Comparison of ENCODE assay signal across 8 cellular contexts in genomic region chr9:66269783-66270182, GRCh38.
DNase-seq lines count a peak whose midpoint lies in the region; ATAC-seq and TF ChIP-seq lines count a peak whose summit lies in the region.
"Not testable (repeated sequence)": the region's sequence is repeated elsewhere in the genome, so short reads cannot be mapped to it uniquely, and the experiment has no call there.

No MANE protein-coding gene starts in this region.

- H3K9me3 ChIP-seq in CD8-positive, alpha-beta memory T cell (ENCODE audit: low read length); PC-9 (ENCODE audit: insufficient read depth, low read depth): not testable (repeated sequence)

- not testable (repeated sequence) for H3F3A ChIP-seq in PC-9 (ENCODE audit: insufficient read depth, low read depth)

- intact Hi-C loops in PC-9 (cut with micrococcal nuclease; ENCODE audit: unreplicated experiment); activated CD4-positive, alpha-beta memory T cell treated with anti-CD3 and anti-CD28 coated beads for 36 hours (cut with micrococcal nuclease): not testable (repeated sequence)

- BruUV-seq in PC-9 (replicated peaks; lab: Mats Ljungman, UMichigan) = not testable (repeated sequence)

- H3K9me2 ChIP-seq in PC-9 (ENCODE audit: insufficient read depth) = not testable (repeated sequence)

- peak; percentile 27 to 78 (median 69) for DNase-seq in CD8-positive, alpha-beta memory T cell
- peak in 1 of 2 experiments; percentile 86 for DNase-seq in PC-9
- DNase-seq in activated CD4-positive, alpha-beta memory T cell treated with anti-CD3 and anti-CD28 coated beads for 36 hours = peak; percentile 86
- DNase-seq in activated naive CD8-positive, alpha-beta T cell treated with anti-CD3 and anti-CD28 coated beads, Interleukin-2, amount 50 U/mL, for 16 hours (ENCODE audit: low read depth, low spot score) = peak; percentile 3
- DNase-seq in fibroblast of mammary gland (ENCODE audit: low read depth); mesothelial cell of epicardium (ENCODE audit: low spot score in 2 of 2, unreplicated experiment in 2 of 2): not testable (repeated sequence)
- DNase-seq in stimulated activated CD4-positive, alpha-beta T cell treated with anti-CD3 and anti-CD28 coated beads, Interleukin-12 subunit alpha, Interleukin-12 subunit beta, amount 100 ng/mL, for 4 hours = peak; percentile 61
- peak; percentile 58 for DNase-seq in stimulated activated naive CD8-positive, alpha-beta T cell treated with anti-CD3 and anti-CD28 coated beads, Interleukin-15, Interleukin-2, amounts not matched to agents 100 U/mL and 50 U/mL, for 24 hours

- not testable (repeated sequence) for H3K9me3 Mint-ChIP-seq in CD8-positive, alpha-beta memory T cell; activated CD4-positive, alpha-beta memory T cell treated with anti-CD3 and anti-CD28 coated beads for 36 hours; mesothelial cell of epicardium

- not testable (repeated sequence) for H3K4me1 ChIP-seq in CD8-positive, alpha-beta memory T cell (ENCODE audit: insufficient read depth, low read length); PC-9 (replicated peaks; ENCODE audit: insufficient read depth)

- CTCF ChIA-PET in CD8-positive, alpha-beta memory T cell (lab: Charles Lee); PC-9 (lab: Charles Lee); activated CD4-positive, alpha-beta memory T cell treated with anti-CD3 and anti-CD28 coated beads for 36 hours (lab: Charles Lee): not testable (repeated sequence)

- not testable (repeated sequence) for H3K79me2 ChIP-seq in PC-9 (ENCODE audit: low read depth)

- peak overlapping the region; percentile 87 to 100 (median 94) for H3K27ac Mint-ChIP-seq in CD8-positive, alpha-beta memory T cell
- H3K27ac Mint-ChIP-seq in activated CD4-positive, alpha-beta memory T cell treated with anti-CD3 and anti-CD28 coated beads for 36 hours = peak overlapping the region; percentile 87
- not testable (repeated sequence) for H3K27ac Mint-ChIP-seq in mesothelial cell of epicardium

- H3K27ac ChIP-seq in CD8-positive, alpha-beta memory T cell (ENCODE audit: low read depth, low read length); PC-9: not testable (repeated sequence)

- not testable (repeated sequence) for ATAC-seq in stimulated activated naive CD8-positive, alpha-beta T cell treated with anti-CD3 and anti-CD28 coated beads, Interleukin-15, Interleukin-2, amounts not matched to agents 100 U/mL and 50 U/mL, for 24 hours

- POLR2A ChIA-PET in CD8-positive, alpha-beta memory T cell (lab: Charles Lee); PC-9 (lab: Charles Lee; ENCODE audit: unreplicated experiment); activated CD4-positive, alpha-beta memory T cell treated with anti-CD3 and anti-CD28 coated beads for 36 hours (lab: Charles Lee): not testable (repeated sequence)

- not testable (repeated sequence) for TF ChIP-seq CTCF in PC-9 (conservative IDR thresholded peaks at IDR 0.05); fibroblast of mammary gland (conservative IDR thresholded peaks at IDR 0.05; ENCODE audit: control insufficient read depth, insufficient read depth, low read depth, low read length); mesothelial cell of epicardium (IDR thresholded peaks at IDR 0.05; ENCODE audit: unreplicated experiment)

- H3K4me3 Mint-ChIP-seq in CD8-positive, alpha-beta memory T cell = peak overlapping the region; percentile 95 to 100 (median 97)
- H3K4me3 Mint-ChIP-seq in activated CD4-positive, alpha-beta memory T cell treated with anti-CD3 and anti-CD28 coated beads for 36 hours = peak overlapping the region; percentile 89
- peak overlapping the region; percentile 79 for H3K4me3 Mint-ChIP-seq in mesothelial cell of epicardium

- not testable (repeated sequence) for H3K36me3 ChIP-seq in CD8-positive, alpha-beta memory T cell (ENCODE audit: insufficient read depth, low read length); PC-9 (ENCODE audit: low read depth)

- peak overlapping the region; percentile 57; the same call in 1 of the 2 replicates for H3K4me2 ChIP-seq in PC-9

- peak overlapping the region; percentile 80 for H2AFZ ChIP-seq in PC-9

- H3K4me3 ChIP-seq in CD8-positive, alpha-beta memory T cell (ENCODE audit: low read length) = not testable (repeated sequence)
- H3K4me3 ChIP-seq in PC-9 = peak overlapping the region; percentile 54; the same call in 1 of the 2 replicates
- H3K4me3 ChIP-seq in fibroblast of mammary gland (ENCODE audit: control insufficient read depth, low read depth, low read length) = peak overlapping the region; percentile 25

- H3K27me3 Mint-ChIP-seq in CD8-positive, alpha-beta memory T cell; activated CD4-positive, alpha-beta memory T cell treated with anti-CD3 and anti-CD28 coated beads for 36 hours; mesothelial cell of epicardium (ENCODE audit: low read depth): not testable (repeated sequence)

- not testable (repeated sequence) for H3K4me1 Mint-ChIP-seq in CD8-positive, alpha-beta memory T cell; activated CD4-positive, alpha-beta memory T cell treated with anti-CD3 and anti-CD28 coated beads for 36 hours (ENCODE audit: low read depth); mesothelial cell of epicardium

- not testable (repeated sequence) for H3K27me3 ChIP-seq in CD8-positive, alpha-beta memory T cell (ENCODE audit: insufficient read depth, low read length, poor library complexity, severe bottlenecking); PC-9 (ENCODE audit: insufficient read depth, low read depth)

- not testable (repeated sequence) for H3K36me3 Mint-ChIP-seq in CD8-positive, alpha-beta memory T cell; activated CD4-positive, alpha-beta memory T cell treated with anti-CD3 and anti-CD28 coated beads for 36 hours; mesothelial cell of epicardium

- H4K20me1 ChIP-seq in PC-9 (ENCODE audit: insufficient read depth) = not testable (repeated sequence)
